Comparison of ENCODE assay signal across 21 cellular contexts in genomic region chr10:49058341-49059255, GRCh38. TPM values are rescaled to one million over a fixed set of nuclear protein-coding genes. Genes with fewer than 3 reads are reported as not detected.
DNase-seq lines count a peak whose midpoint lies in the region; ATAC-seq and TF ChIP-seq lines count a peak whose summit lies in the region.
"Had no signal": no experiment of that assay in that cellular context is flagged by ENCODE, and none has a peak within 500 bp of the region (broad histone marks: within the 10 kb centered on the region; RNA-seq: fewer than 3 reads in every experiment).

No MANE protein-coding gene starts in this region.

- POLR2A ChIA-PET in activated CD4-positive, alpha-beta memory T cell treated with anti-CD3 and anti-CD28 coated beads, Interleukin-2, amount 10 ng/mL, durations not matched to agents 7 days and 5 days (lab: Charles Lee), result no interaction called here

- intact Hi-C loops in esophagus squamous epithelium (cut with DNase I), result no loop called here

- no peak for ATAC-seq in HG03175 (IDR thresholded peaks at IDR 0.05; ENCODE audit: unreplicated experiment)
- no peak for ATAC-seq in HG02798 (IDR thresholded peaks at IDR 0.05; ENCODE audit: poor library complexity, unreplicated experiment)
- ATAC-seq: foreskin keratinocyte had no signal

- 79% methylated on average over 6 of the region's 9 CpGs for WGBS in esophagus squamous epithelium, 2 donors

- peaks cover 30% of the 10 kb centered on the region for H3K27me3 Mint-ChIP-seq in activated CD4-positive, alpha-beta memory T cell treated with anti-CD3 and anti-CD28 coated beads, Interleukin-2, amount 10 ng/mL, durations not matched to agents 7 days and 5 days

- H3K27ac Mint-ChIP-seq in activated CD4-positive, alpha-beta memory T cell treated with anti-CD3 and anti-CD28 coated beads, Interleukin-2, amount 10 ng/mL, durations not matched to agents 7 days and 5 days, result no peak overlapping the region
- H3K27ac Mint-ChIP-seq: CD4-positive, alpha-beta T cell; dendritic cell treated with granulocyte-macrophage colony-stimulating factor and Interleukin-4, amounts not matched to agents 40 ng/mL and 50 ng/mL, for 4 days had no signal

- H3K4me3 ChIP-seq in esophagus squamous epithelium (no peak overlapping the region), subcutaneous abdominal adipose tissue (ENCODE audit: low read depth in 1 of 5, low read length in 5 of 5) (no peak overlapping the region)
- H3K4me3 ChIP-seq: Peyer's patch had no signal

- H3K4me1 ChIP-seq in esophagus squamous epithelium (peaks cover 10 to 55% (median 29%) of the 10 kb centered on the region in 3 donors), subcutaneous abdominal adipose tissue (ENCODE audit: control insufficient read depth in 5 of 5, insufficient read depth in 5 of 5, low read length in 5 of 5) (peaks cover 7 to 43% (median 40%) of the 10 kb centered on the region in 5 donors)
- H3K4me1 ChIP-seq: foreskin keratinocyte, Peyer's patch had no signal

- no peaks in the 10 kb centered on the region for H3K4me1 Mint-ChIP-seq in activated CD4-positive, alpha-beta memory T cell treated with anti-CD3 and anti-CD28 coated beads, Interleukin-2, amount 10 ng/mL, durations not matched to agents 7 days and 5 days

- peaks cover 8% of the 10 kb centered on the region for H3K36me3 Mint-ChIP-seq in activated CD4-positive, alpha-beta memory T cell treated with anti-CD3 and anti-CD28 coated beads, Interleukin-2, amount 10 ng/mL, durations not matched to agents 7 days and 5 days (ENCODE audit: low read depth)

- H3K9me3 ChIP-seq in esophagus squamous epithelium (peaks cover 0 to 10% (median 5%) of the 10 kb centered on the region in 3 donors), subcutaneous abdominal adipose tissue (ENCODE audit: control insufficient read depth in 5 of 5, low read length in 5 of 5) (peaks cover 0 to 5% (median 3%) of the 10 kb centered on the region in 5 donors)
- H3K9me3 ChIP-seq: Peyer's patch had no signal

- H3K4me3 Mint-ChIP-seq in activated CD4-positive, alpha-beta memory T cell treated with anti-CD3 and anti-CD28 coated beads, Interleukin-2, amount 10 ng/mL, durations not matched to agents 7 days and 5 days, result no peak overlapping the region
- H3K4me3 Mint-ChIP-seq: CD4-positive, alpha-beta T cell; dendritic cell treated with granulocyte-macrophage colony-stimulating factor and Interleukin-4, amounts not matched to agents 40 ng/mL and 50 ng/mL, for 4 days had no signal

- H3K27ac ChIP-seq in esophagus squamous epithelium (peak overlapping the region in 3 of 4 donors; percentile 6 to 14 (median 6)), subcutaneous abdominal adipose tissue (ENCODE audit: low read depth, low read length) (peak overlapping the region; percentile 3)
- H3K27ac ChIP-seq: foreskin keratinocyte, Peyer's patch had no signal

- no peak for TF ChIP-seq POLR2A in esophagus squamous epithelium (IDR thresholded peaks at IDR 0.05)

- H3K27me3 ChIP-seq in esophagus squamous epithelium (no peaks in the 10 kb centered on the region), subcutaneous abdominal adipose tissue (ENCODE audit: control insufficient read depth in 5 of 5, insufficient read depth in 4 of 5, low read length in 5 of 5) (no peaks in the 10 kb centered on the region)
- H3K27me3 ChIP-seq: Peyer's patch had no signal

- peaks cover 0 to 7% (median 0%) of the 10 kb centered on the region in 3 donors for H3K36me3 ChIP-seq in esophagus squamous epithelium
- H3K36me3 ChIP-seq in subcutaneous abdominal adipose tissue (ENCODE audit: control insufficient read depth in 5 of 5, insufficient read depth in 5 of 5, low read length in 5 of 5), result peaks cover 0 to 3% (median 1%) of the 10 kb centered on the region in 5 donors
- H3K36me3 ChIP-seq: Peyer's patch had no signal

- no peak overlapping the region for H3K9ac ChIP-seq in subcutaneous abdominal adipose tissue (ENCODE audit: low read length in 5 of 5)

- DNase-seq in RPMI7951 (ENCODE audit: low read depth) (peak; percentile 73), esophagus squamous epithelium (lab: John Stamatoyannopoulos, UW) (no peak), left kidney (ENCODE audit: low read depth, low spot score) (peak; percentile 54), NCI-H1436 treated with DMSO at 0.1 percent for 48 hours (lab: John Stamatoyannopoulos, UW) (no peak)
- DNase-seq in activated CD4-positive, alpha-beta memory T cell treated with anti-CD3 and anti-CD28 coated beads, Interleukin-2, amount 10 ng/mL, durations not matched to agents 7 days and 5 days, result no peak
- DNase-seq: activated CD4-positive, alpha-beta T cell treated with anti-CD3 and anti-CD28 coated beads, Interleukin-2, amount 50 U/mL, for 1 hour; CD4-positive, alpha-beta T cell; foreskin keratinocyte; GDM1; hippocampal formation; KBM-7; NCI-H146; NCI-H2171 treated with DMSO at 0.1 percent for 48 hours; NCI-H524 treated with DMSO at 0.1 percent for 48 hours; Peyer's patch had no signal

- CTCF ChIA-PET in activated CD4-positive, alpha-beta memory T cell treated with anti-CD3 and anti-CD28 coated beads, Interleukin-2, amount 10 ng/mL, durations not matched to agents 7 days and 5 days (lab: Charles Lee), result no interaction called here

- H3K9me3 Mint-ChIP-seq in activated CD4-positive, alpha-beta memory T cell treated with anti-CD3 and anti-CD28 coated beads, Interleukin-2, amount 10 ng/mL, durations not matched to agents 7 days and 5 days, result peaks cover 14% of the 10 kb centered on the region

- TF ChIP-seq CTCF in esophagus squamous epithelium (IDR thresholded peaks at IDR 0.05), result no peak

RNA-seq across cellular contexts. Expression of gene VSTM4, which starts 56.7 kb away (rescaled TPM):
- under 0.01 and 0.12 TPM in 2 replicates for total RNA-seq in RPMI7951 (2014; rRNA removed; shearing (Covaris generic))
- 1 to 10 TPM in 3 of 4 donors, under 1 TPM in 1; 0.80 to 6.9 (median 1.9) TPM for total RNA-seq in esophagus squamous epithelium
- total RNA-seq in activated CD4-positive, alpha-beta memory T cell treated with anti-CD3 and anti-CD28 coated beads, Interleukin-2, amount 10 ng/mL, durations not matched to agents 7 days and 5 days, result under 1 TPM; 0.10 TPM
- total RNA-seq: foreskin keratinocyte, HT-29, SK-MEL-5 had no signal

Comparison
In these comparisons a context has a peak if more than half of its experiments do, and no peak if none do; other contexts are left out.
1. DNase-seq: peak in RPMI7951 (single experiment) and left kidney (single experiment); none in esophagus squamous epithelium (single experiment), NCI-H1436 treated with DMSO at 0.1 percent for 48 hours (single experiment) and activated CD4-positive, alpha-beta memory T cell treated with anti-CD3 and anti-CD28 coated beads, Interleukin-2, amount 10 ng/mL, durations not matched to agents 7 days and 5 days (single experiment).